ENCODE assay signal across 1 cellular context in the genomic region with DNA sequence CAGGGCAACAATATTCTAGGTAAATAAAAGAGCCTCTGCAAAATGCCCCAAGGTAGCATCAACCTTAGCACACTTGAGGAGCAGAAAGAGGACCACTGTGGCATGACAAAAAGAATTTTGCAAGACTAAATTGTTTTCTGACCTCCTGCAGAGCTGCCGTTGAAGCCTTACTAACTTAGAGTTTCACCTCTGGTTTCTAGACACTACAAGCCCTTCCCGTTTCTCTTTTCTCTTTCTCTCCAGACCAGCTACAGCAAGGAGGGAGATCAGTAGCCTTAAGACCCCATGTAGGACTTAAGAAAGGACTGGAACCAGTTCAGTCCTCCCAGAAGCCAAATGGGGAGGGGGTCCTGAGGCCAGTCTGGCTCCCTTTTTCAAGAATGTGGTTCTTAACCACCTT.
TF ChIP-seq lines count a peak whose summit lies in the region.

No MANE protein-coding gene starts in this region.

TF ChIP-seq in A549, 52 proteins besides CTCF, POLR2A, EP300 and RAD21 (continued from another document):
- TF ChIP-seq FOSL2 (IDR thresholded peaks at IDR 0.05) (no peak), FOSL2 (CRISPR knock-in tag; IDR thresholded peaks at IDR 0.05) (no peak), KDM1A (IDR thresholded peaks at IDR 0.05; ENCODE audit: low read depth) (no peak), ZFP36 (IDR thresholded peaks at IDR 0.05; ENCODE audit: borderline replicate concordance, partially characterized antibody) (no peak)
